Comparison of ENCODE assay signal across 25 cellular contexts in the genomic region with DNA sequence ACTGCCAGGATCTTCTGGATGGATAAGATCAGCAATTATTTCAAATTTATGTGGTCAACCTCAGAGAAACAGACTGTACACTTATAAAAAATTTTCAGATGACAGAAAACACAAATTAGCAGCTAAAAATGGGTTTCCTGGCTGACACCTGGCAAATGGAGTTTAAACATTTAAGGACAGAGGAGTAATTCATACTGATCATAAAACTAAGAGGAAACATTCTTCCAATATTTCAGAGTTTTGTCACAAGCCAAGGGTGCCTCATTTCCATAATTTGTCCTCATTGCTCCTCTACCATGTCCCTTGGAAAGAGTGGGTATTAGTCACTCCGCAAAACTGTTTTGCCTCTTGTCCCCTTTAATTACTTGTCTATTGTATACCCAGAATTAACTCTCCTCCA.
DNase-seq lines count a peak whose midpoint lies in the region; FAIRE-seq and TF ChIP-seq lines count a peak whose summit lies in the region.
"Had no signal": no experiment of that assay in that cellular context is flagged by ENCODE, and none has a peak within 500 bp of the region (broad histone marks: within the 10 kb centered on the region; RNA-seq: fewer than 3 reads in every experiment).

No MANE protein-coding gene starts in this region.

- H3K4me2 ChIP-seq in GM23248 (ENCODE audit: unreplicated experiment) (peak overlapping the region; percentile 17), astrocyte (ENCODE audit: low read length) (peak overlapping the region; percentile 28)

- H3K27ac Mint-ChIP-seq in astrocyte (ENCODE audit: unreplicated experiment) = no peak overlapping the region
- H3K27ac Mint-ChIP-seq: activated B cell treated with CpG ODN at 0.5 μM for 24 hours; activated CD4-positive, alpha-beta memory T cell treated with anti-CD3 and anti-CD28 coated beads for 36 hours; activated naive CD4-positive, alpha-beta T cell treated with anti-CD3 and anti-CD28 coated beads for 36 hours; naive thymus-derived CD4-positive, alpha-beta T cell had no signal

- H2AFZ ChIP-seq in GM23248 (0 out of 2 replicates have a peak overlapping the region, but pooled peaks have one; percentile 14), astrocyte (ENCODE audit: low read depth, low read length) (no peak overlapping the region)
- H2AFZ ChIP-seq: parathyroid adenoma had no signal

- H3K27me3 ChIP-seq in GM23248 (replicated peaks; ENCODE audit: insufficient read depth) (no peaks in the 10 kb centered on the region), astrocyte (ENCODE audit: insufficient read depth, low read length) (no peaks in the 10 kb centered on the region)
- H3K27me3 ChIP-seq: SJSA1 had no signal

- H4K20me1 ChIP-seq in GM23248 (ENCODE audit: insufficient read depth) = no peaks in the 10 kb centered on the region
- H4K20me1 ChIP-seq in astrocyte (ENCODE audit: insufficient read depth, low read length) = no peaks in the 10 kb centered on the region

- H3K36me3 Mint-ChIP-seq in astrocyte (ENCODE audit: low read depth, unreplicated experiment) = no peaks in the 10 kb centered on the region
- H3K36me3 Mint-ChIP-seq: activated CD4-positive, alpha-beta memory T cell treated with anti-CD3 and anti-CD28 coated beads for 36 hours; naive thymus-derived CD4-positive, alpha-beta T cell had no signal

- FAIRE-seq in astrocyte (lab: Jason Lieb, UNC) = no peak
- FAIRE-seq: urothelium cell line had no signal

- WGBS in GM23248 (ENCODE audit: low coverage in 1 of 2, low lambda C conversion rate in 2 of 2, missing lambda C conversion rate in 2 of 2), 2 experiments = 7 to 13% methylated on average over 1 of the region's 1 CpG

- H3K4me3 Mint-ChIP-seq in astrocyte (ENCODE audit: unreplicated experiment) = no peak overlapping the region
- H3K4me3 Mint-ChIP-seq: activated B cell treated with CpG ODN at 0.5 μM for 24 hours; activated CD4-positive, alpha-beta memory T cell treated with anti-CD3 and anti-CD28 coated beads for 36 hours; activated naive CD4-positive, alpha-beta T cell treated with anti-CD3 and anti-CD28 coated beads for 36 hours; naive thymus-derived CD4-positive, alpha-beta T cell had no signal

- no peaks in the 10 kb centered on the region for H3K36me3 ChIP-seq in GM23248 (ENCODE audit: low read depth)
- no peaks in the 10 kb centered on the region for H3K36me3 ChIP-seq in astrocyte (ENCODE audit: insufficient read depth, low read length)
- H3K36me3 ChIP-seq: SJSA1 had no signal

- TF ChIP-seq POLR2A in erythroblast (IDR thresholded peaks at IDR 0.05; ENCODE audit: low read length) = no peak

- in situ Hi-C loops in GM23248 (cut with MboI) = no loop called here

- H3K4me1 Mint-ChIP-seq in astrocyte (ENCODE audit: low read depth, unreplicated experiment) = peaks cover 23% of the 10 kb centered on the region
- H3K4me1 Mint-ChIP-seq: activated B cell treated with CpG ODN at 0.5 μM for 24 hours; naive thymus-derived CD4-positive, alpha-beta T cell had no signal

- no peaks in the 10 kb centered on the region for H3K9me3 Mint-ChIP-seq in astrocyte (ENCODE audit: unreplicated experiment)
- H3K9me3 Mint-ChIP-seq: activated B cell treated with CpG ODN at 0.5 μM for 24 hours; activated CD4-positive, alpha-beta memory T cell treated with anti-CD3 and anti-CD28 coated beads for 36 hours; activated naive CD4-positive, alpha-beta T cell treated with anti-CD3 and anti-CD28 coated beads for 36 hours; naive thymus-derived CD4-positive, alpha-beta T cell had no signal

- H3K9me3 ChIP-seq in GM23248 (ENCODE audit: low read depth) (no peaks in the 10 kb centered on the region), astrocyte (ENCODE audit: insufficient read depth, low read depth, low read length) (no peaks in the 10 kb centered on the region)
- H3K9me3 ChIP-seq: SJSA1 had no signal

- peaks cover 15% of the 10 kb centered on the region; the same call in 1 of the 2 replicates for H3F3A ChIP-seq in GM23248 (ENCODE audit: insufficient read depth)

- H3K27me3 Mint-ChIP-seq in astrocyte (ENCODE audit: low read depth, unreplicated experiment) = no peaks in the 10 kb centered on the region
- H3K27me3 Mint-ChIP-seq: activated B cell treated with CpG ODN at 0.5 μM for 24 hours had no signal

- H3K4me1 ChIP-seq in GM23248 (ENCODE audit: insufficient read depth) (peaks cover 27% of the 10 kb centered on the region), astrocyte (ENCODE audit: insufficient read depth, low read length) (no peaks in the 10 kb centered on the region)
- H3K4me1 ChIP-seq: parathyroid adenoma, SJSA1 had no signal

- H3K4me3 ChIP-seq in GM23248 (no peak overlapping the region), astrocyte (ENCODE audit: insufficient read depth, low read depth, low read length) (no peak overlapping the region)
- H3K4me3 ChIP-seq: SJSA1, skin epidermis had no signal

- DNase-seq in AG08395 (ENCODE audit: low spot score) (peak; percentile 43), GM23248 (peak; percentile 49), astrocyte (ENCODE audit: low read depth) (peak; percentile 84), kidney tubule cell (ENCODE audit: low spot score) (peak; percentile 56), NCI-H526 (lab: John Stamatoyannopoulos, UW) (no peak), erythroblast (lab: John Stamatoyannopoulos, UW) (no peak)
- DNase-seq in NK-92 treated with Interleukin-12 subunit alpha and Interleukin-12 subunit beta, amount 100 ng/mL, for 24 hours (lab: John Stamatoyannopoulos, UW) = no peak
- no peak for DNase-seq in activated naive CD4-positive, alpha-beta T cell treated with Interleukin-2 at 50 U/mL for 16 hours
- DNase-seq: ACHN; activated B cell treated with CpG ODN at 0.5 μM for 24 hours; activated CD4-positive, alpha-beta memory T cell treated with anti-CD3 and anti-CD28 coated beads for 36 hours; activated naive CD4-positive, alpha-beta T cell treated with anti-CD3 and anti-CD28 coated beads for 36 hours; aorta; COR-L47; foreskin melanocyte; kidney glomerular epithelial cell; mesenchymal stem cell; naive thymus-derived CD4-positive, alpha-beta T cell; NCI-H1436 treated with DMSO at 0.1 percent for 48 hours; NCI-H82; stimulated activated CD4-positive, alpha-beta T cell treated with anti-CD3 and anti-CD28 coated beads, Interleukin-4, amount 100 ng/mL, for 1 hour had no signal

- H3K79me2 ChIP-seq in GM23248 (ENCODE audit: insufficient read depth) = no peaks in the 10 kb centered on the region
- H3K79me2 ChIP-seq in astrocyte (ENCODE audit: insufficient read depth, low read length) = no peaks in the 10 kb centered on the region
- H3K79me2 ChIP-seq: parathyroid adenoma had no signal

- no peak overlapping the region for H3K27ac ChIP-seq in GM23248
- H3K27ac ChIP-seq in astrocyte (ENCODE audit: low read depth, low read length) = no peak overlapping the region
- H3K27ac ChIP-seq: parathyroid adenoma, SJSA1, skin epidermis had no signal

- H3K9ac ChIP-seq in GM23248 = no peak overlapping the region
- H3K9ac ChIP-seq in astrocyte (ENCODE audit: low read length) = no peak overlapping the region
- H3K9ac ChIP-seq: parathyroid adenoma had no signal

- H3K9me2 ChIP-seq in GM23248 (ENCODE audit: insufficient read depth) = no peaks in the 10 kb centered on the region

- no peak for TF ChIP-seq CTCF in astrocyte (IDR thresholded peaks at IDR 0.05; ENCODE audit: insufficient read depth, low read depth, low read length)

Comparison
In these comparisons a context has a peak if more than half of its experiments do, and no peak if none do; other contexts are left out.
1. DNase-seq: peak in AG08395 (single experiment), GM23248 (single experiment), astrocyte (single experiment) and kidney tubule cell (single experiment); none in NK-92 treated with Interleukin-12 subunit alpha and Interleukin-12 subunit beta, amount 100 ng/mL, for 24 hours (single experiment), NCI-H526 (0 of 2), erythroblast (0 of 2) and activated naive CD4-positive, alpha-beta T cell treated with Interleukin-2 at 50 U/mL for 16 hours (single experiment).